In the genomic region with DNA sequence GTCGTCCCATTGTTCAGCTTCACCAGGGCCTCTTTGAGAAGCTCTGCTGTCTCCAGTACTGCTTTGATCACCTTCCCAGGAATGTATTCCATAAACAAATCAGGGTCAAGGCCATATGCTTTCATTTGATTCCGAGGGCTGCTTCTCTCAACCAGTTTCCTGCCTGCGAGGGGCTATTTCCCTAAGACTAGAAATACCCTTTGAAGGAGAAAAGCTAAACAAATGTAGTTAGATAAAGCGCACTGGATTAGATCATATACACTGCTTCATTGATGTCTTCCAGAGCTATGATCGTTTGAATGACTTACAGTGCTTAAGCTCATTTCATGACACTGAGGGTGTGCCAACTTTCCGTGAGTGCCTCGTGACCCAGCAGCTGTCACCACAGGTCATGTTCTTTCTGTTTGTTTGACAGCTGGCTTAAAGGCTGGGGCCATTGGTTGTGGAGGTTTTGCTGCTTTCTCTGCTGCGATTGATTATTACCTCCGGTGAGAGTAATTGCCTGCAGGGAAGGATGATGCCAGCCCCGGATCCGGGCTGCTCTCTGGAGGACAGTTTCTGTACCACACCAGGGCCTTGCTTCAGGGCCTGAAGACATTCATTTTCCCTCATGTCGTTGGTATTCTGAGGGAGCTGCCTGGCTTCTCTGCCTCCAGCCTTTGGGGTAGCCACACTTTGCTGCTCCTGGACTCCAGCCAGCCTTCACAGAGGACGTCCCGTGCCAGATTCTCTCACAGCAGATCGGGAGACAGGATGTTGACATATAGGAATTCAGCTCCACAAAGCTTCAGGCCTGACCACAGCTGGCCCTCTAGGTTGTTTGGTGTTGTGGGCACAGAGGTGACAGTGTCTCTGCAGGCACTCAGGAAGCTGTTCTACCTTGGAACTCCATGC, we compare ENCODE assay signal across 12 cellular contexts.
DNase-seq lines count a peak whose midpoint lies in the region; ATAC-seq, FAIRE-seq and TF ChIP-seq lines count a peak whose summit lies in the region.
"Had no signal": no experiment of that assay in that cellular context is flagged by ENCODE, and none has a peak within 500 bp of the region (broad histone marks: within the 10 kb centered on the region; RNA-seq: fewer than 3 reads in every experiment).

No MANE protein-coding gene starts in this region.

- H3K9me3 Mint-ChIP-seq in stimulated activated naive B cell treated with anti-CD40 and anti-IgM and Interleukin-4, amounts not matched to agents 10 μg/mL and 1 μg/mL and 100 μg/mL, for 72 hours: no peaks in the 10 kb centered on the region

- H3K27ac Mint-ChIP-seq in stimulated activated naive B cell treated with anti-CD40 and anti-IgM and Interleukin-4, amounts not matched to agents 10 μg/mL and 1 μg/mL and 100 μg/mL, for 72 hours: peak overlapping the region; percentile 51

- FAIRE-seq in RCC 7860 (lab: Jason Lieb, UNC): no peak

- TF ChIP-seq CTCF in cardiac fibroblast (IDR thresholded peaks at IDR 0.05; ENCODE audit: low read depth, low read length): no peak

- no peak overlapping the region for H3K4me3 Mint-ChIP-seq in stimulated activated naive B cell treated with anti-CD40 and anti-IgM and Interleukin-4, amounts not matched to agents 10 μg/mL and 1 μg/mL and 100 μg/mL, for 72 hours

- peaks cover 25 to 44% of the 10 kb centered on the region in 2 donors for H3K36me3 Mint-ChIP-seq in stimulated activated naive B cell treated with anti-CD40 and anti-IgM and Interleukin-4, amounts not matched to agents 10 μg/mL and 1 μg/mL and 100 μg/mL, for 72 hours

- ATAC-seq in stimulated activated naive B cell treated with anti-CD40 and anti-IgM and Interleukin-4, amounts not matched to agents 10 μg/mL and 1 μg/mL and 100 μg/mL, for 72 hours (replicated peaks): no peak
- ATAC-seq in GM21717 (IDR thresholded peaks at IDR 0.05; ENCODE audit: unreplicated experiment) (no peak), HG03108 (IDR thresholded peaks at IDR 0.05; ENCODE audit: unreplicated experiment) (no peak)
- ATAC-seq: esophagus mucosa had no signal

- peaks cover 22 to 36% of the 10 kb centered on the region in 2 donors for H3K4me1 Mint-ChIP-seq in stimulated activated naive B cell treated with anti-CD40 and anti-IgM and Interleukin-4, amounts not matched to agents 10 μg/mL and 1 μg/mL and 100 μg/mL, for 72 hours

- no peaks in the 10 kb centered on the region for H3K27me3 Mint-ChIP-seq in stimulated activated naive B cell treated with anti-CD40 and anti-IgM and Interleukin-4, amounts not matched to agents 10 μg/mL and 1 μg/mL and 100 μg/mL, for 72 hours

- DNase-seq in NCI-H1694 (lab: John Stamatoyannopoulos, UW): peak; percentile 89
- peak; percentile 61 to 80 for DNase-seq in cardiac fibroblast (ENCODE audit: low read depth in 2 of 2)
- DNase-seq in islet precursor cell: peak; percentile 78
- no peak for DNase-seq in stimulated activated naive B cell treated with anti-CD40 and anti-IgM and Interleukin-4, amounts not matched to agents 10 μg/mL and 1 μg/mL and 100 μg/mL, for 72 hours
- no peak for DNase-seq in RCC 7860 (ENCODE audit: low spot score)
- DNase-seq: activated T-cell treated with anti-CD3 and anti-CD28 coated beads for 4 hours; occipital lobe; SHP77 treated with DMSO at 0.1 percent for 48 hours; stimulated activated CD8-positive, alpha-beta memory T cell treated with anti-CD3 and anti-CD28 coated beads, Interleukin-4, amount 100 ng/mL, for 48 hours had no signal

- no peak overlapping the region for H3K4me3 ChIP-seq in cardiac fibroblast (replicated peaks in 1 of 2; ENCODE audit: low read depth in 2 of 2, low read length in 2 of 2)

Comparison
In these comparisons a context has a peak if more than half of its experiments do, and no peak if none do; other contexts are left out.
1. DNase-seq: peak in NCI-H1694 (single experiment), cardiac fibroblast (2 of 2) and islet precursor cell (single experiment); none in stimulated activated naive B cell treated with anti-CD40 and anti-IgM and Interleukin-4, amounts not matched to agents 10 μg/mL and 1 μg/mL and 100 μg/mL, for 72 hours (single experiment) and RCC 7860 (single experiment).